27 cellular contexts compared by ENCODE assay signal in genomic region chr10:86929445-86929844, GRCh38. TPM values are rescaled to one million over a fixed set of nuclear protein-coding genes. Genes with fewer than 3 reads are reported as not detected.
"Had no signal": no experiment of that assay in that cellular context is flagged by ENCODE, and none has a peak within 500 bp of the region (broad histone marks: within the 10 kb centered on the region; RNA-seq: fewer than 3 reads in every experiment).

No MANE protein-coding gene starts in this region.

- H3K27ac ChIP-seq: breast epithelium, epithelial cell of prostate, hepatocyte, SK-N-MC, suprapubic skin had no signal

- H3K4me3 ChIP-seq: breast epithelium, hepatocyte, SK-N-MC, suprapubic skin had no signal

- H3K36me3 ChIP-seq: breast epithelium had no signal

- H3K27me3 ChIP-seq: breast epithelium, hepatocyte, suprapubic skin had no signal

- H3K9me3 ChIP-seq: breast epithelium, suprapubic skin had no signal

- ATAC-seq: activated CD4-positive, CD25-positive, alpha-beta regulatory T cell treated with anti-CD3 and anti-CD28 coated beads, Interleukin-2, amount 50 U/mL, for 24 hours; activated T-helper 17 cell treated with anti-CD3 and anti-CD28 coated beads, Interleukin-2, amount 50 U/mL, for 72 hours; left cardiac atrium; natural killer cell; sciatic nerve; stimulated activated effector memory CD8-positive, alpha-beta T cell treated with anti-CD3 and anti-CD28 coated beads, Interleukin-12 subunit alpha, Interleukin-12 subunit beta, amount 100 ng/mL, for 72 hours had no signal

- H3K4me1 ChIP-seq: breast epithelium, suprapubic skin had no signal

- DNase-seq: activated CD4-positive, alpha-beta memory T cell treated with anti-CD3 and anti-CD28 coated beads, Interleukin-2, amount 10 ng/mL, durations not matched to agents 7 days and 5 days; activated CD4-positive, alpha-beta T cell treated with anti-CD3 and anti-CD28 coated beads, Interleukin-2, amount 10 ng/mL, durations not matched to agents 24 days and 14 days; activated CD8-positive, alpha-beta memory T cell treated with anti-CD3 and anti-CD28 coated beads, Interleukin-2, amount 50 U/mL, for 48 hours; activated gamma-delta T cell treated with Interleukin-2 at 50 U/mL for 16 hours; activated naive CD4-positive, alpha-beta T cell treated with anti-CD3 and anti-CD28 coated beads, Interleukin-2, amount 50 U/mL, for 16 hours; activated T-cell treated with anti-CD3 and anti-CD28 coated beads, Interleukin-2, amount 50 U/mL, for 24 hours; amniotic stem cell; effector CD8-positive, alpha-beta T cell; left cardiac atrium; left ventricle myocardium superior; mammary epithelial cell; natural killer cell; posterior cingulate gyrus; small intestine; stimulated activated CD4-positive, alpha-beta T cell treated with anti-CD3 and anti-CD28 coated beads, Interleukin-4, amount 100 ng/mL, for 24 hours; trophoblast cell had no signal

RNA-seq across cellular contexts. Expression of gene MMRN2, which starts 28.0 kb away (rescaled TPM):
- total RNA-seq: activated CD4-positive, alpha-beta memory T cell treated with anti-CD3 and anti-CD28 coated beads, Interleukin-2, amount 10 ng/mL, durations not matched to agents 7 days and 5 days; activated CD4-positive, alpha-beta T cell treated with anti-CD3 and anti-CD28 coated beads, Interleukin-2, amount 10 ng/mL, durations not matched to agents 24 days and 14 days; T-helper 1 cell treated with Interleukin-12 subunit alpha and Interleukin-12 subunit beta and Interleukin-4 antibody, amounts not matched to agents 30 ng/mL and 1 ng/mL, for 36 hours had no signal

RNA-seq across cellular contexts. Expression of gene SNCG, which starts 29.0 kb away (rescaled TPM):
- total RNA-seq: activated CD4-positive, alpha-beta memory T cell treated with anti-CD3 and anti-CD28 coated beads, Interleukin-2, amount 10 ng/mL, durations not matched to agents 7 days and 5 days; activated T-helper 17 cell treated with anti-CD3 and anti-CD28 coated beads, Interleukin-2, amount 50 U/mL, for 72 hours; natural killer cell had no signal

RNA-seq across cellular contexts. Expression of gene ADIRF, which starts 38.8 kb away (rescaled TPM):
- total RNA-seq: activated CD4-positive, alpha-beta memory T cell treated with anti-CD3 and anti-CD28 coated beads, Interleukin-2, amount 10 ng/mL, durations not matched to agents 7 days and 5 days; activated CD4-positive, alpha-beta T cell treated with anti-CD3 and anti-CD28 coated beads, Interleukin-2, amount 10 ng/mL, durations not matched to agents 24 days and 14 days; activated T-helper 17 cell treated with anti-CD3 and anti-CD28 coated beads, Interleukin-2, amount 50 U/mL, for 72 hours; hepatocyte; mesothelial cell of epicardium; natural killer cell; T-helper 1 cell treated with Interleukin-12 subunit alpha and Interleukin-12 subunit beta and Interleukin-4 antibody, amounts not matched to agents 30 ng/mL and 1 ng/mL, for 36 hours had no signal
- polyA plus RNA-seq: hepatocyte had no signal
